In the genomic region with DNA sequence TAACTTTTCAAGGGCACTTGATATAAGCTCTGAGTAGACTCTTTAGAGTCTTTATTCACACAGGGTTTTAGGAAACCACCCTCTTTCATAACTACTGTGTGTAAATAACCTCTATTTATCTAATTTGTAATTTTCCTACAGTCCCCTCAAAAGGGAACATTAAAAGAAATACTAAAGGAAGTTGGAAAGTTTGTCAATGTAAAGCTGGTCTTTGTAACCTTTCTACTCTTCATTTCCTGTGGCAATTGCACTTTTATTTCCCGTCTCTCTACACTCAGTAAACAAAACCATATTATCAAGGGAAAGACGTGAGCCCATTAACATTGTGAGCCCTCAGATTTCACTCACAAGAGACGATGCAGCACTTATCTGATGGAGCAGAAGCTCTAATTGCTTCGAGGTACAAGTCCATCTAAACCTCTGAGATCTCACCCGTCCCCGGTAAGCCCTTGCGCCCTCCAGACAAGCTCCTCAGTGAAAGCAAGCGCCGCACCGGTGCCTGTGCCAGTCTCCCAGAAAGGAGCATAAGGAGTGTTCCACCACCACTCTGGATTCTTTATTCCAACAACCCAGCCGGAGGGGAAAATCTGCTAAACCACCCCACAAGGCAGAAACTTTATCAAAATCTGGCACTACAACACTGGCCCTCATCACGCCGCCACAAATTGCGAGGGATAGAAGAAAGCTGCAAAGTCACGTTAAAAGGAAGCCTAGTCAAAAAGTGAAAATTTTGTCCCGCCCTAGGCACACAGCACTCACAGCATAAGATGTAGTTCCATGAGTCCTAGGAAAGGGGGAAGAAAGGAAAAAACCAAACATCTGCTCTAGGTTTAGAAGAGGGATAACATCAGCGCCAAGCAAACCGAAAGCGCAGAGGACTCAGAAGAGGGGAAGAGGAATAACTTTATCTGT, we compare ENCODE assay signal across 8 cellular contexts. TPM values are rescaled to one million over a fixed set of nuclear protein-coding genes. Genes with fewer than 3 reads are reported as not detected.
DNase-seq lines count a peak whose midpoint lies in the region; ATAC-seq and TF ChIP-seq lines count a peak whose summit lies in the region.

No MANE protein-coding gene starts in this region.

- intact Hi-C loops in adrenal gland (cut with DNase I) = no loop called here
- intact Hi-C loops in left lung (cut with DNase I) = no loop called here
- intact Hi-C loops in tibial artery (cut with DNase I; ENCODE audit: low total_unique reads) = no loop called here

- H3K27ac ChIP-seq in adrenal gland = peak overlapping the region in 1 of 5 donors; percentile 14
- H3K27ac ChIP-seq in left lung = peak overlapping the region; percentile 53 to 60
- no peak overlapping the region for H3K27ac ChIP-seq in tibial artery

- H3K4me3 ChIP-seq in adrenal gland (peak overlapping the region; percentile 6 to 78 (median 51)), left lung (peak overlapping the region; percentile 45 to 47), tibial artery (peak overlapping the region; percentile 50 to 66)

- DNase-seq in COR-L47 (lab: John Stamatoyannopoulos, UW) (peak; percentile 25), HK-2 (ENCODE audit: unreplicated experiment) (peak; percentile 26), adrenal gland (no peak), left lung (no peak), tibial artery (no peak), D341Med (ENCODE audit: low spot score) (no peak), GM19240 (ENCODE audit: insufficient read length, low spot score) (no peak), GDM1 (lab: John Stamatoyannopoulos, UW) (no peak)

- no peaks in the 10 kb centered on the region for H3K36me3 ChIP-seq in adrenal gland (replicated peaks in 1 of 2)
- H3K36me3 ChIP-seq in left lung = no peaks in the 10 kb centered on the region
- no peaks in the 10 kb centered on the region for H3K36me3 ChIP-seq in tibial artery

- no peak for TF ChIP-seq POLR2A in adrenal gland (IDR thresholded peaks at IDR 0.05)

- TF ChIP-seq CTCF in adrenal gland (IDR thresholded peaks at IDR 0.05) = no peak
- no peak for TF ChIP-seq CTCF in left lung (IDR thresholded peaks at IDR 0.05)
- TF ChIP-seq CTCF in tibial artery (IDR thresholded peaks at IDR 0.05) = no peak

- WGBS in adrenal gland, 4 donors = 4 to 5% (median 5%) methylated on average over 19 of the region's 19 CpGs

- H3K4me1 ChIP-seq in adrenal gland (replicated peaks in 1 of 2) (peaks cover 10 to 16% of the 10 kb centered on the region in 2 donors), left lung (peaks cover 3 to 24% of the 10 kb centered on the region in 2 donors), tibial artery (peaks cover 4 to 32% (median 22%) of the 10 kb centered on the region in 4 donors)

- H3K9me3 ChIP-seq in adrenal gland (replicated peaks in 1 of 3) = no peaks in the 10 kb centered on the region
- H3K9me3 ChIP-seq in left lung = no peaks in the 10 kb centered on the region
- H3K9me3 ChIP-seq in tibial artery = no peaks in the 10 kb centered on the region

- H3K27me3 ChIP-seq in adrenal gland (peaks cover 10% of the 10 kb centered on the region), left lung (peaks cover 49 to 100% of the 10 kb centered on the region in 2 donors), tibial artery (peaks cover 0 to 50% of the 10 kb centered on the region in 2 donors)

- ATAC-seq in left lung = peak; percentile 39

RNA-seq across cellular contexts. Expression of a gene that starts 0.9 kb away (rescaled TPM):
- total RNA-seq in adrenal gland (under 1 TPM in 5 of 8 donors, not detected in 3; 0.18 to 0.72 (median 0.41) TPM), left lung (1 to 10 TPM; 1.9 to 5.9 TPM)
- under 1 TPM; 0.18 to 0.24 (median 0.20) TPM for polyA plus RNA-seq in adrenal gland

RNA-seq across cellular contexts. Expression of a gene that starts 30.5 kb away (rescaled TPM):
- total RNA-seq in adrenal gland (10 to 100 TPM in 4 of 8 donors, 1 to 10 TPM in 4; 3.3 to 41.3 (median 10.6) TPM), left lung (1 to 10 TPM in 1 of 2 donors, not detected in 1; 1.0 TPM)
- polyA plus RNA-seq in adrenal gland = 10 to 100 TPM in 2 of 3 donors, 1 to 10 TPM in 1; 2.0 to 15.9 (median 12.5) TPM

RNA-seq across cellular contexts. Expression of a gene that starts 36.2 kb away (rescaled TPM):
- total RNA-seq in adrenal gland = 10 to 100 TPM in 4 of 8 donors, 1 to 10 TPM in 4; 1.9 to 20.2 (median 7.5) TPM
- polyA plus RNA-seq in adrenal gland = 10 to 100 TPM in 2 of 3 donors, 1 to 10 TPM in 1; 2.2 to 38.5 (median 27.0) TPM
- under 1 TPM; 0.17 to 0.68 TPM for total RNA-seq in left lung

RNA-seq across cellular contexts. Expression of a gene that starts 58.1 kb away (rescaled TPM):
- total RNA-seq in adrenal gland (10 to 100 TPM; 11.3 to 46.2 (median 35.0) TPM), left lung (1 to 10 TPM in 1 of 2 donors, under 1 TPM in 1; 0.32 to 2.1 TPM)
- polyA plus RNA-seq in adrenal gland = 10 to 100 TPM; 14.4 to 19.8 (median 17.3) TPM

Comparison
In these comparisons a context has a peak if more than half of its experiments do, and no peak if none do; other contexts are left out.
1. DNase-seq: peak in COR-L47 (single experiment) and HK-2 (single experiment); none in adrenal gland (0 of 7), left lung (0 of 2), tibial artery (0 of 2), D341Med (single experiment), GM19240 (single experiment) and GDM1 (single experiment).
2. H3K27ac ChIP-seq: peak in left lung (2 of 2); none in tibial artery (0 of 2).
3. Peak in every context shown above with its lines, with median percentiles within 50 percentile points of each other: H3K4me3 ChIP-seq.